In genomic region chr18:48007955-48008701, GRCh38 we compare ENCODE assay signal across 8 cellular contexts.
DNase-seq lines count a peak whose midpoint lies in the region; ATAC-seq lines count a peak whose summit lies in the region.

No MANE protein-coding gene starts in this region.

- H3K4me1 ChIP-seq in mesodermal cell (ENCODE audit: control insufficient read depth, insufficient read depth, low read length, poor library complexity, severe bottlenecking) = peaks cover 13% of the 10 kb centered on the region

- no peaks in the 10 kb centered on the region for H3K36me3 ChIP-seq in mesodermal cell (ENCODE audit: control insufficient read depth, insufficient read depth, low read length)

- peak overlapping the region; percentile 59 for H3K27ac ChIP-seq in mesodermal cell (ENCODE audit: low read depth, low read length, severe bottlenecking)

- DNase-seq in COLO829 (ENCODE audit: low spot score) (peak; percentile 20), NCI-H128 (lab: John Stamatoyannopoulos, UW; ENCODE audit: unreplicated experiment) (peak; percentile 38)
- DNase-seq in activated CD4-positive, alpha-beta T cell treated with anti-CD3 and anti-CD28 coated beads for 48 hours = peak; percentile 47
- DNase-seq in effector CD4-positive, alpha-beta T cell = peak; percentile 14
- peak; percentile 65 for DNase-seq in stimulated activated CD8-positive, alpha-beta memory T cell treated with anti-CD3 and anti-CD28 coated beads, Interleukin-4, amount 100 ng/mL, for 48 hours

- H3K4me3 ChIP-seq in mesodermal cell (ENCODE audit: extremely low read depth, insufficient read depth, low read length, poor library complexity, severe bottlenecking) = peak overlapping the region; percentile 47

- peaks cover 12% of the 10 kb centered on the region for H3K9me3 ChIP-seq in mesodermal cell (ENCODE audit: control insufficient read depth, low read length)

- ATAC-seq in GM21367 (IDR thresholded peaks at IDR 0.05; ENCODE audit: unreplicated experiment) = peak; percentile 60
- no peak for ATAC-seq in GM19452 (IDR thresholded peaks at IDR 0.05; ENCODE audit: unreplicated experiment)

- WGBS in mesodermal cell (ENCODE audit: insufficient coverage in 2 of 2), 2 experiments = 2 to 6% methylated on average over 32 to 41 of the region's 68 CpGs

Comparison
In these comparisons a context has a peak if more than half of its experiments do, and no peak if none do; other contexts are left out.
1. DNase-seq: peak in every context shown above with its lines; median percentile 65 in stimulated activated CD8-positive, alpha-beta memory T cell treated with anti-CD3 and anti-CD28 coated beads, Interleukin-4, amount 100 ng/mL, for 48 hours; 47 in activated CD4-positive, alpha-beta T cell treated with anti-CD3 and anti-CD28 coated beads for 48 hours; 38 in NCI-H128; 20 in COLO829; 14 in effector CD4-positive, alpha-beta T cell.